8 cellular contexts compared by ENCODE assay signal in the genomic region with DNA sequence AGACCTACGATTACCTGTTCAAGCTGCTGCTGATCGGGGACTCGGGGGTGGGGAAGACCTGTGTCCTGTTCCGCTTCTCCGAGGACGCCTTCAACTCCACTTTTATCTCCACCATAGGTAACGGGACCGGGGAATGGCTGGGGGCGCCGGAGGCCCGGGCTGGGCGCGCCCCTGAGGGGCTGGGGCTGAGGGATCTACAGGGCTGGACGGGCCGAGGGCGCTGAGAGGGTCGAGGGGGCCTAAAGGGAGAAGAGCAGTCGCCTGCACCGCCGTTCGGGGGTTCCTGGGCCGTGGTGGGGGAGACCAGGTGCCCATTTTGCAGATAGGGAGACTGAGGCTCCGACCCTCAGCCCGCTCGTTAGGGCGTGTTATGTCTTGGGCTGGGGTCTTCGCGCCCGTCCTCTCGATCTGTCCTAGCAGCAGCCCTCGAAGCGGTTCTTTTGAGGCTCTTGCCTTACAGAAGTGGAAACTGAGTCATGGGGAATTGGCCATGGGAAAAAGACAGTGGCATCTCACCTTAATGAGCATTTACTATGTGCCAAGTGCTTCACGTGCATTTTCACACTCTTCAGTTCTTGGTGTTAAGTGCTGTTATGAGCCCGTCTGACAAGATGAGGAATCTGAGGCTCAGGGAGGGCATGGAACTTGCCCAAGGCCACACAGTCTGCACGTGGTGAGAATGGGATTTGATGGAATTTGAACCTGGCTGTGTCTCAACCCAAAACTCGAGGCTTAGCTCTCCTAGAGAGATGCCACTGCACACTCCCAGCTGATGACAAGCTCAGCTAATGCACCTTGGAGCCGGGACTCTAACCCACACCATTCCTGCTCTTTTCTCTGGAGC. TPM values are rescaled to one million over a fixed set of nuclear protein-coding genes. Genes with fewer than 3 reads are reported as not detected.
DNase-seq lines count a peak whose midpoint lies in the region; ATAC-seq and TF ChIP-seq lines count a peak whose summit lies in the region.

No MANE protein-coding gene starts in this region.

- peaks cover 24% of the 10 kb centered on the region for H3K36me3 Mint-ChIP-seq in activated T-helper 1 cell treated with anti-CD3 and anti-CD28 coated beads, Interleukin-12 subunit alpha, Interleukin-12 subunit beta, Interleukin-2, Interleukin-4 antibody, amounts not matched to agents 30 ng/mL and 10 ng/mL and 1 ng/mL, durations not matched to agents 14 hours and 24 hours and 36 hours (ENCODE audit: low read depth)

- H3K4me3 ChIP-seq in iPS-11a (ENCODE audit: low read depth, low read length), result peak overlapping the region; percentile 97

- no peak for ATAC-seq in stimulated activated naive CD8-positive, alpha-beta T cell treated with anti-CD3 and anti-CD28 coated beads, Interleukin-15, amount 100 ng/mL, for 72 hours

- DNase-seq in HEK293T (ENCODE audit: extremely low spot score) (no peak), NCI-H2227 treated with DMSO at 0.1 percent for 48 hours (lab: John Stamatoyannopoulos, UW) (no peak), NCI-H1436 (lab: John Stamatoyannopoulos, UW) (no peak), KG1 (lab: John Stamatoyannopoulos, UW) (no peak), NCI-H2171 (lab: John Stamatoyannopoulos, UW) (no peak)
- no peak for DNase-seq in activated T-helper 1 cell treated with anti-CD3 and anti-CD28 coated beads, Interleukin-12 subunit alpha, Interleukin-12 subunit beta, Interleukin-2, Interleukin-4 antibody, amounts not matched to agents 30 ng/mL and 10 ng/mL and 1 ng/mL, durations not matched to agents 14 hours and 24 hours and 36 hours (ENCODE audit: low spot score)
- DNase-seq in stimulated activated naive CD8-positive, alpha-beta T cell treated with anti-CD3 and anti-CD28 coated beads, Interleukin-15, amount 100 ng/mL, for 72 hours, result no peak

- H3K4me1 Mint-ChIP-seq in activated T-helper 1 cell treated with anti-CD3 and anti-CD28 coated beads, Interleukin-12 subunit alpha, Interleukin-12 subunit beta, Interleukin-2, Interleukin-4 antibody, amounts not matched to agents 30 ng/mL and 10 ng/mL and 1 ng/mL, durations not matched to agents 14 hours and 24 hours and 36 hours (ENCODE audit: low read depth), result peaks cover 31% of the 10 kb centered on the region
- H3K4me1 Mint-ChIP-seq in stimulated activated naive CD8-positive, alpha-beta T cell treated with anti-CD3 and anti-CD28 coated beads, Interleukin-15, amount 100 ng/mL, for 72 hours, result peaks cover 51% of the 10 kb centered on the region

- POLR2A ChIA-PET in HEK293T (lab: Yijun Ruan, JAX), result interaction anchor here (0.8 to 1.6 kb wide), 5 partner anchors 11 to 73 kb away, joined by 3 to 7 read pairs (median 5); a partner anchor contains a TSS

- intact Hi-C loops in activated T-helper 1 cell treated with anti-CD3 and anti-CD28 coated beads, Interleukin-12 subunit alpha, Interleukin-12 subunit beta, Interleukin-2, Interleukin-4 antibody, amounts not matched to agents 30 ng/mL and 10 ng/mL and 1 ng/mL, durations not matched to agents 14 hours and 24 hours and 36 hours (cut with micrococcal nuclease), result loop anchor here (1.0 to 2.0 kb wide), 13 partner anchors 7 to 987 kb away; a partner anchor contains a TSS

- CTCF ChIA-PET in HEK293T (lab: Yijun Ruan, JAX), result interaction anchor here (1.0 kb wide), 1 partner anchor 70 kb away, joined by 5 read pairs; no protein-coding TSS in a partner anchor

- peaks cover 1% of the 10 kb centered on the region for H3K27me3 Mint-ChIP-seq in activated T-helper 1 cell treated with anti-CD3 and anti-CD28 coated beads, Interleukin-12 subunit alpha, Interleukin-12 subunit beta, Interleukin-2, Interleukin-4 antibody, amounts not matched to agents 30 ng/mL and 10 ng/mL and 1 ng/mL, durations not matched to agents 14 hours and 24 hours and 36 hours (ENCODE audit: insufficient read depth)
- no peaks in the 10 kb centered on the region for H3K27me3 Mint-ChIP-seq in stimulated activated naive CD8-positive, alpha-beta T cell treated with anti-CD3 and anti-CD28 coated beads, Interleukin-15, amount 100 ng/mL, for 72 hours

- peak overlapping the region; percentile 95 for H3K27ac Mint-ChIP-seq in activated T-helper 1 cell treated with anti-CD3 and anti-CD28 coated beads, Interleukin-12 subunit alpha, Interleukin-12 subunit beta, Interleukin-2, Interleukin-4 antibody, amounts not matched to agents 30 ng/mL and 10 ng/mL and 1 ng/mL, durations not matched to agents 14 hours and 24 hours and 36 hours
- peak overlapping the region; percentile 99 for H3K27ac Mint-ChIP-seq in stimulated activated naive CD8-positive, alpha-beta T cell treated with anti-CD3 and anti-CD28 coated beads, Interleukin-15, amount 100 ng/mL, for 72 hours

- peak overlapping the region; percentile 98 for H3K4me3 Mint-ChIP-seq in activated T-helper 1 cell treated with anti-CD3 and anti-CD28 coated beads, Interleukin-12 subunit alpha, Interleukin-12 subunit beta, Interleukin-2, Interleukin-4 antibody, amounts not matched to agents 30 ng/mL and 10 ng/mL and 1 ng/mL, durations not matched to agents 14 hours and 24 hours and 36 hours
- peak overlapping the region; percentile 97 to 98 for H3K4me3 Mint-ChIP-seq in stimulated activated naive CD8-positive, alpha-beta T cell treated with anti-CD3 and anti-CD28 coated beads, Interleukin-15, amount 100 ng/mL, for 72 hours

- H3K9me3 Mint-ChIP-seq in activated T-helper 1 cell treated with anti-CD3 and anti-CD28 coated beads, Interleukin-12 subunit alpha, Interleukin-12 subunit beta, Interleukin-2, Interleukin-4 antibody, amounts not matched to agents 30 ng/mL and 10 ng/mL and 1 ng/mL, durations not matched to agents 14 hours and 24 hours and 36 hours, result no peaks in the 10 kb centered on the region
- H3K9me3 Mint-ChIP-seq in stimulated activated naive CD8-positive, alpha-beta T cell treated with anti-CD3 and anti-CD28 coated beads, Interleukin-15, amount 100 ng/mL, for 72 hours, result no peaks in the 10 kb centered on the region

TF ChIP-seq in HEK293T, 16 proteins besides CTCF, POLR2A, EP300 and RAD21:
- TF ChIP-seq L3MBTL2 (conservative IDR thresholded peaks at IDR 0.05) (peak; percentile 29), ARNT (IDR thresholded peaks at IDR 0.05) (no peak), LEF1 (IDR thresholded peaks at IDR 0.05; ENCODE audit: borderline replicate concordance) (no peak)

RNA-seq across cellular contexts. Expression of a gene that starts 0.4 kb away (rescaled TPM):
- total RNA-seq in activated T-helper 1 cell treated with anti-CD3 and anti-CD28 coated beads, Interleukin-12 subunit alpha, Interleukin-12 subunit beta, Interleukin-2, Interleukin-4 antibody, amounts not matched to agents 30 ng/mL and 10 ng/mL and 1 ng/mL, durations not matched to agents 14 hours and 24 hours and 36 hours, result 235 and 248 TPM in 2 replicates

RNA-seq across cellular contexts. Expression of a gene that starts 31.4 kb away (rescaled TPM):
- 32.0 and 35.2 TPM in 2 replicates for total RNA-seq in activated T-helper 1 cell treated with anti-CD3 and anti-CD28 coated beads, Interleukin-12 subunit alpha, Interleukin-12 subunit beta, Interleukin-2, Interleukin-4 antibody, amounts not matched to agents 30 ng/mL and 10 ng/mL and 1 ng/mL, durations not matched to agents 14 hours and 24 hours and 36 hours

RNA-seq across cellular contexts. Expression of a gene that starts 35.8 kb away (rescaled TPM):
- total RNA-seq in activated T-helper 1 cell treated with anti-CD3 and anti-CD28 coated beads, Interleukin-12 subunit alpha, Interleukin-12 subunit beta, Interleukin-2, Interleukin-4 antibody, amounts not matched to agents 30 ng/mL and 10 ng/mL and 1 ng/mL, durations not matched to agents 14 hours and 24 hours and 36 hours, result 346 and 351 TPM in 2 replicates
